In genomic region chr3:177318559-177318958, GRCh38 we compare ENCODE assay signal across 26 cellular contexts.
DNase-seq lines count a peak whose midpoint lies in the region; ATAC-seq and TF ChIP-seq lines count a peak whose summit lies in the region.
"Had no signal": no experiment of that assay in that cellular context is flagged by ENCODE, and none has a peak within 500 bp of the region (broad histone marks: within the 10 kb centered on the region; RNA-seq: fewer than 3 reads in every experiment).

No MANE protein-coding gene starts in this region.

- H3F3A ChIP-seq in SU-DHL-6 (ENCODE audit: insufficient read depth) = peaks cover 72% of the 10 kb centered on the region

- peak overlapping the region; percentile 84 for H3K4me2 ChIP-seq in SU-DHL-6 (ENCODE audit: low read depth, low read length, poor library complexity, severe bottlenecking)

- no peak overlapping the region for H2AFZ ChIP-seq in SU-DHL-6 (ENCODE audit: low read depth, low read length, severe bottlenecking)
- H2AFZ ChIP-seq: GM23248 had no signal

- no peaks in the 10 kb centered on the region for H3K27me3 ChIP-seq in SU-DHL-6 (ENCODE audit: low read length)
- no peaks in the 10 kb centered on the region for H3K27me3 ChIP-seq in heart left ventricle
- H3K27me3 ChIP-seq: BE2C, MG63, SJCRH30 had no signal

- H3K9ac ChIP-seq in SU-DHL-6 (ENCODE audit: low read length) = peak overlapping the region; percentile 41
- H3K9ac ChIP-seq: GM23248 had no signal

- H3K27ac ChIP-seq in SU-DHL-6 (ENCODE audit: low read depth, low read length) (peak overlapping the region; percentile 98), heart left ventricle (no peak overlapping the region)
- H3K27ac ChIP-seq: 22Rv1, GM23248, SJCRH30 had no signal

- no peaks in the 10 kb centered on the region for H3K79me2 ChIP-seq in SU-DHL-6 (ENCODE audit: insufficient read depth, low read length)

- intact Hi-C loops in natural killer cell (cut with micrococcal nuclease) (no loop called here), heart left ventricle (cut with DNase I) (no loop called here)

- peak overlapping the region; percentile 14 for H3K4me3 Mint-ChIP-seq in natural killer cell treated with Interleukin-12 subunit alpha and Interleukin-12 subunit beta and Interleukin-15 and Interleukin-18, amount 100 ng/mL, for 72 hours
- H3K4me3 Mint-ChIP-seq in natural killer cell = no peak overlapping the region
- H3K4me3 Mint-ChIP-seq in memory B cell = peak overlapping the region; percentile 71
- H3K4me3 Mint-ChIP-seq: CD14-positive monocyte, H9 had no signal

- TF ChIP-seq CTCF in natural killer cell (IDR thresholded peaks at IDR 0.05) (no peak), SU-DHL-6 (IDR thresholded peaks at IDR 0.05; ENCODE audit: insufficient read depth, low read length, poor library complexity, severe bottlenecking) (no peak), heart left ventricle (IDR thresholded peaks at IDR 0.05) (no peak)

- no peaks in the 10 kb centered on the region for H3K27me3 Mint-ChIP-seq in natural killer cell treated with Interleukin-12 subunit alpha and Interleukin-12 subunit beta and Interleukin-15 and Interleukin-18, amount 100 ng/mL, for 72 hours
- H3K27me3 Mint-ChIP-seq in natural killer cell (ENCODE audit: low read depth in 2 of 2) (peaks cover 0 to 4% of the 10 kb centered on the region in 2 donors), memory B cell (no peaks in the 10 kb centered on the region)
- H3K27me3 Mint-ChIP-seq: CD8-positive, alpha-beta memory T cell had no signal

- ATAC-seq in natural killer cell treated with Interleukin-12 subunit alpha and Interleukin-12 subunit beta and Interleukin-15 and Interleukin-18, amount 100 ng/mL, for 72 hours = no peak
- ATAC-seq in natural killer cell = no peak
- ATAC-seq in memory B cell (ENCODE audit: low read depth) = peak; percentile 48
- ATAC-seq in left lobe of liver = no peak
- no peak for ATAC-seq in heart left ventricle
- ATAC-seq in HG03521 (IDR thresholded peaks at IDR 0.05; ENCODE audit: unreplicated experiment) = no peak
- ATAC-seq: PC-3, SK-N-SH treated with all-trans-retinoic acid at 6 μM for 48 hours had no signal

- no peaks in the 10 kb centered on the region for H4K20me1 ChIP-seq in SU-DHL-6 (ENCODE audit: low read depth, low read length)

- DNase-seq in natural killer cell treated with Interleukin-12 subunit alpha and Interleukin-12 subunit beta and Interleukin-15 and Interleukin-18, amount 100 ng/mL, for 72 hours (ENCODE audit: low spot score) = no peak
- DNase-seq in natural killer cell = no peak
- peak in 1 of 2 donors; percentile 11 for DNase-seq in memory B cell (ENCODE audit: low spot score in 2 of 2)
- DNase-seq in left lobe of liver (ENCODE audit: low spot score) = no peak
- DNase-seq in heart left ventricle = no peak
- DNase-seq: BE2C, DMS 273 treated with DMSO at 0.1 percent for 48 hours, DMS79 treated with DMSO at 0.1 percent for 48 hours, GM23248, H9, KG1, MG63, NCI-H1048, NCI-H1417, NCI-H1694, NCI-H2029 treated with DMSO at 0.1 percent for 48 hours, NCI-H2227 treated with DMSO at 0.1 percent for 48 hours, NCI-H526 treated with DMSO at 0.1 percent for 48 hours, PC-3, SJCRH30 had no signal

- no peaks in the 10 kb centered on the region for H3K36me3 Mint-ChIP-seq in natural killer cell treated with Interleukin-12 subunit alpha and Interleukin-12 subunit beta and Interleukin-15 and Interleukin-18, amount 100 ng/mL, for 72 hours
- H3K36me3 Mint-ChIP-seq in natural killer cell = no peaks in the 10 kb centered on the region
- peaks cover 1% of the 10 kb centered on the region for H3K36me3 Mint-ChIP-seq in memory B cell
- H3K36me3 Mint-ChIP-seq: CD14-positive monocyte; CD8-positive, alpha-beta memory T cell had no signal

- H3K4me3 ChIP-seq in SU-DHL-6 (ENCODE audit: insufficient read depth, low read length, poor library complexity, severe bottlenecking) = peak overlapping the region; percentile 25
- H3K4me3 ChIP-seq in heart left ventricle = no peak overlapping the region
- H3K4me3 ChIP-seq: GM23248, MG63, SJCRH30 had no signal

- peaks cover 32 to 35% of the 10 kb centered on the region in 2 donors for H3K4me1 Mint-ChIP-seq in natural killer cell treated with Interleukin-12 subunit alpha and Interleukin-12 subunit beta and Interleukin-15 and Interleukin-18, amount 100 ng/mL, for 72 hours (ENCODE audit: low read depth in 2 of 2)
- peaks cover 20% of the 10 kb centered on the region in 2 donors for H3K4me1 Mint-ChIP-seq in natural killer cell
- H3K4me1 Mint-ChIP-seq in memory B cell = peaks cover 28% of the 10 kb centered on the region

- no peaks in the 10 kb centered on the region for H3K9me2 ChIP-seq in SU-DHL-6 (replicated peaks; ENCODE audit: insufficient read depth, low read length)

- no peaks in the 10 kb centered on the region for H3K9me3 Mint-ChIP-seq in natural killer cell treated with Interleukin-12 subunit alpha and Interleukin-12 subunit beta and Interleukin-15 and Interleukin-18, amount 100 ng/mL, for 72 hours
- H3K9me3 Mint-ChIP-seq in natural killer cell = no peaks in the 10 kb centered on the region
- no peaks in the 10 kb centered on the region for H3K9me3 Mint-ChIP-seq in memory B cell
- H3K9me3 Mint-ChIP-seq: CD8-positive, alpha-beta memory T cell had no signal

- H3K27ac Mint-ChIP-seq in natural killer cell treated with Interleukin-12 subunit alpha and Interleukin-12 subunit beta and Interleukin-15 and Interleukin-18, amount 100 ng/mL, for 72 hours = peak overlapping the region in 1 of 2 donors; percentile 58
- no peak overlapping the region for H3K27ac Mint-ChIP-seq in natural killer cell
- H3K27ac Mint-ChIP-seq in memory B cell = peak overlapping the region; percentile 85
- H3K27ac Mint-ChIP-seq: CD14-positive monocyte, H9 had no signal

- 96 to 100% (median 97%) methylated on average over 1 of the region's 1 CpG for WGBS in heart left ventricle, 4 donors

- TF ChIP-seq POLR2A in heart left ventricle (IDR thresholded peaks at IDR 0.05) = no peak

- peaks cover 2 to 22% (median 15%) of the 10 kb centered on the region in 12 donors for H3K4me1 ChIP-seq in heart left ventricle
- H3K4me1 ChIP-seq: BE2C, SJCRH30 had no signal

- H3K9me3 ChIP-seq in SU-DHL-6 (ENCODE audit: insufficient read depth, low read length) = no peaks in the 10 kb centered on the region
- peaks cover 0 to 4% (median 0%) of the 10 kb centered on the region in 12 donors for H3K9me3 ChIP-seq in heart left ventricle
- H3K9me3 ChIP-seq: BE2C, SJCRH30 had no signal

- no peaks in the 10 kb centered on the region for H3K36me3 ChIP-seq in SU-DHL-6 (ENCODE audit: low read length)
- no peaks in the 10 kb centered on the region for H3K36me3 ChIP-seq in heart left ventricle
- H3K36me3 ChIP-seq: BE2C, MG63, SJCRH30 had no signal
